ENCODE assay signal across 20 cellular contexts in genomic region chr7:28587211-28587610, GRCh38.
DNase-seq lines count a peak whose midpoint lies in the region; ATAC-seq and TF ChIP-seq lines count a peak whose summit lies in the region.
"Had no signal": no experiment of that assay in that cellular context is flagged by ENCODE, and none has a peak within 500 bp of the region (broad histone marks: within the 10 kb centered on the region; RNA-seq: fewer than 3 reads in every experiment).

No MANE protein-coding gene starts in this region.

- in situ Hi-C loops in GM13977 (cut with MboI; ENCODE audit: low pct_unique_long_range_greater_than_20kb, low sequenced_read_pairs, unreplicated experiment) = no loop called here

- DNase-seq in COLO829 (ENCODE audit: low spot score) (peak; percentile 26), HPDE6-E6E7 (ENCODE audit: extremely low spot score) (peak; percentile 20), amniotic epithelial cell (ENCODE audit: low read depth) (peak; percentile 19), islet precursor cell (peak; percentile 63), heart right ventricle (no peak), NAMALWA (ENCODE audit: low spot score) (no peak), GM13977 (ENCODE audit: low spot score) (no peak), NCI-H526 treated with DMSO at 0.1 percent for 48 hours (lab: John Stamatoyannopoulos, UW) (no peak)
- DNase-seq: activated CD4-positive, alpha-beta T cell treated with anti-CD3 and anti-CD28 coated beads for 36 hours; activated CD8-positive, alpha-beta memory T cell treated with anti-CD3 and anti-CD28 coated beads, Interleukin-2, amount 50 U/mL, for 48 hours; body of pancreas; COR-L47; dermis blood vessel endothelial cell; heart left ventricle; HFFc6; left cardiac atrium; NCI-H1105 treated with DMSO at 0.1 percent for 48 hours; NCI-H226; right cardiac atrium had no signal

- peaks cover 0 to 10% (median 0%) of the 10 kb centered on the region in 9 donors for H3K4me1 ChIP-seq in heart right ventricle
- H3K4me1 ChIP-seq: body of pancreas, heart left ventricle had no signal

- no peak overlapping the region for H3K4me3 ChIP-seq in heart right ventricle
- H3K4me3 ChIP-seq: body of pancreas, heart left ventricle had no signal

- no peaks in the 10 kb centered on the region for H3K27me3 ChIP-seq in heart right ventricle
- H3K27me3 ChIP-seq: body of pancreas, heart left ventricle, neutrophil had no signal

- intact Hi-C loops in heart right ventricle (cut with DNase I) = no loop called here

- ATAC-seq in heart right ventricle = no peak
- ATAC-seq: activated CD4-positive, alpha-beta T cell treated with anti-CD3 and anti-CD28 coated beads for 36 hours; body of pancreas; heart left ventricle; left cardiac atrium; right cardiac atrium had no signal

- no peaks in the 10 kb centered on the region for H3K9me3 ChIP-seq in heart right ventricle
- H3K9me3 ChIP-seq: body of pancreas, heart left ventricle, neutrophil had no signal

- H3K27ac ChIP-seq in heart right ventricle = no peak overlapping the region
- H3K27ac ChIP-seq: body of pancreas, heart left ventricle, neutrophil had no signal

- WGBS in heart right ventricle, 2 donors = 82 to 90% methylated on average over 3 of the region's 3 CpGs

- TF ChIP-seq CTCF in heart right ventricle (IDR thresholded peaks at IDR 0.05) (no peak), GM13977 (IDR thresholded peaks at IDR 0.05; ENCODE audit: extremely low read depth, insufficient read depth, missing control alignments) (no peak)

- H3K36me3 ChIP-seq in heart right ventricle = no peaks in the 10 kb centered on the region
- H3K36me3 ChIP-seq: heart left ventricle, neutrophil had no signal

Comparison
In these comparisons a context has a peak if more than half of its experiments do, and no peak if none do; other contexts are left out.
1. DNase-seq: peak in COLO829 (single experiment), HPDE6-E6E7 (single experiment), amniotic epithelial cell (single experiment) and islet precursor cell (single experiment); none in heart right ventricle (0 of 2), NAMALWA (single experiment), GM13977 (single experiment) and NCI-H526 treated with DMSO at 0.1 percent for 48 hours (single experiment).